In genomic region chr16:1308977-1309885, GRCh38 we compare ENCODE assay signal across 8 cellular contexts. TPM values are rescaled to one million over a fixed set of nuclear protein-coding genes. Genes with fewer than 3 reads are reported as not detected.
DNase-seq lines count a peak whose midpoint lies in the region; ATAC-seq lines count a peak whose summit lies in the region.

Gene UBE2I (plus strand): TSS chr16:1309636. CDS start chr16:1314031, 4,395 bp downstream.

- H3K9me3 Mint-ChIP-seq in IgD-negative memory B cell, result no peaks in the 10 kb centered on the region

- no peaks in the 10 kb centered on the region for H3K27me3 Mint-ChIP-seq in IgD-negative memory B cell

- no peaks in the 10 kb centered on the region for H3K36me3 Mint-ChIP-seq in IgD-negative memory B cell

- DNase-seq in DMS 273 (lab: John Stamatoyannopoulos, UW; ENCODE audit: unreplicated experiment), result peak; percentile 99
- DNase-seq in OCI-M1 (lab: John Stamatoyannopoulos, UW), result peak; percentile 98
- peak; percentile 98 for DNase-seq in activated T-cell treated with anti-CD3 and anti-CD28 coated beads for 24 hours (ENCODE audit: low read depth)
- peak; percentile 95 for DNase-seq in epidermal melanocyte (ENCODE audit: insufficient read length, low spot score)
- peak; percentile 96 for DNase-seq in middle frontal gyrus (ENCODE audit: extremely low spot score, low spot score)
- DNase-seq in stimulated activated CD8-positive, alpha-beta memory T cell treated with anti-CD3 and anti-CD28 coated beads, Interleukin-2, amount 100 ng/mL, for 1 hour (ENCODE audit: low read depth in 2 of 2), result peak; percentile 95 to 97

- peak; percentile 56 for ATAC-seq in GM21528 (IDR thresholded peaks at IDR 0.05; ENCODE audit: low FRiP score, unreplicated experiment)

- H3K4me1 Mint-ChIP-seq in IgD-negative memory B cell, result peaks cover 20 to 27% (median 23%) of the 10 kb centered on the region in 3 donors

- H3K27ac Mint-ChIP-seq in IgD-negative memory B cell, result peak within 1 kb of the TSS; percentile 100

- H3K4me3 Mint-ChIP-seq in IgD-negative memory B cell, result peak within 1 kb of the TSS; percentile 93 to 100 (median 96)

RNA-seq across cellular contexts. Expression of gene UBE2I, which starts in this region (rescaled TPM):
- polyA plus RNA-seq in IgD-negative memory B cell, result 165 TPM

Comparison
In these comparisons a context has a peak if more than half of its experiments do, and no peak if none do; other contexts are left out.
1. Peak in every context shown above with its lines: DNase-seq and ATAC-seq.